28 cellular contexts compared by ENCODE assay signal in genomic region chr10:58956926-58957325, GRCh38.
A peak's percentile ranks its signal among the peaks of the same experiment; 100 is the strongest.
DNase-seq lines count a peak whose midpoint lies in the region; ATAC-seq lines count a peak whose summit lies in the region.
"Had no signal": no experiment of that assay in that cellular context is flagged by ENCODE, and none has a peak within 500 bp of the region (broad histone marks: within the 10 kb centered on the region; RNA-seq: fewer than 3 reads in every experiment).

No MANE protein-coding gene starts in this region.

- no peaks in the 10 kb centered on the region for H3K4me1 ChIP-seq in mesendoderm (ENCODE audit: control insufficient read depth, low read depth, low read length)

- no peak overlapping the region for H2BK5ac ChIP-seq in mesendoderm (ENCODE audit: low read length)

- H3K27ac Mint-ChIP-seq in activated CD4-positive, alpha-beta T cell treated with anti-CD3 and anti-CD28 coated beads for 36 hours, result no peak overlapping the region
- H3K27ac Mint-ChIP-seq: activated B cell treated with CpG ODN at 0.5 μM for 24 hours; activated T-cell treated with anti-CD3 and anti-CD28 coated beads, Interleukin-2, amount 50 U/mL, for 72 hours; progenitor cell of endocrine pancreas; stimulated activated naive B cell treated with anti-CD40 and anti-IgM and Interleukin-4, amounts not matched to agents 10 μg/mL and 1 μg/mL and 100 μg/mL, for 72 hours had no signal

- H3K4me3 Mint-ChIP-seq in activated CD4-positive, alpha-beta T cell treated with anti-CD3 and anti-CD28 coated beads for 36 hours, result no peak overlapping the region
- H3K4me3 Mint-ChIP-seq: activated B cell treated with CpG ODN at 0.5 μM for 24 hours; activated T-cell treated with anti-CD3 and anti-CD28 coated beads, Interleukin-2, amount 50 U/mL, for 72 hours; stimulated activated naive B cell treated with anti-CD40 and anti-IgM and Interleukin-4, amounts not matched to agents 10 μg/mL and 1 μg/mL and 100 μg/mL, for 72 hours had no signal

- WGBS in mesendoderm (ENCODE audit: extremely low coverage, insufficient coverage, low lambda C conversion rate), result no CpG with 5 or more reads among the region's 2 CpGs

- no peak overlapping the region for H3K9ac ChIP-seq in mesendoderm (ENCODE audit: low read length)
- H3K9ac ChIP-seq: BLaER1 treated with 17β-estradiol and CSF1 and Interleukin-3, amounts not matched to agents 10 nM and 100 nM had no signal

- intact Hi-C loops in activated CD4-positive, alpha-beta T cell treated with anti-CD3 and anti-CD28 coated beads for 36 hours (cut with DNase I, micrococcal nuclease), result loop anchor here in 1 of 2 experiments (10.0 kb wide), 1 partner anchor 1078 kb away; no protein-coding TSS in a partner anchor

- no peak overlapping the region for H3K4me2 ChIP-seq in mesendoderm (ENCODE audit: low read length)
- H3K4me2 ChIP-seq: BLaER1 treated with 17β-estradiol and CSF1 and Interleukin-3, amounts not matched to agents 10 nM and 100 nM had no signal

- H3K4me1 Mint-ChIP-seq in activated CD4-positive, alpha-beta T cell treated with anti-CD3 and anti-CD28 coated beads for 36 hours, result no peaks in the 10 kb centered on the region
- H3K4me1 Mint-ChIP-seq: activated B cell treated with CpG ODN at 0.5 μM for 24 hours; stimulated activated naive B cell treated with anti-CD40 and anti-IgM and Interleukin-4, amounts not matched to agents 10 μg/mL and 1 μg/mL and 100 μg/mL, for 72 hours had no signal

- DNase-seq in ELR (ENCODE audit: low read depth), result peak; percentile 62
- DNase-seq in HS-27A (ENCODE audit: low read depth), result peak; percentile 50
- DNase-seq in T1000 (lab: John Stamatoyannopoulos, UW), result peak; percentile 3
- no peak for DNase-seq in mesendoderm
- no peak for DNase-seq in NCI-H1105 treated with DMSO at 0.1 percent for 48 hours (lab: John Stamatoyannopoulos, UW)
- DNase-seq in activated CD4-positive, alpha-beta T cell treated with anti-CD3 and anti-CD28 coated beads for 36 hours, result no peak
- DNase-seq: ACHN; activated B cell treated with CpG ODN at 0.5 μM for 24 hours; activated naive CD4-positive, alpha-beta T cell; activated T-cell treated with anti-CD3 and anti-CD28 coated beads, Interleukin-2, amount 50 U/mL, for 72 hours; adrenal gland; brain microvascular endothelial cell; DMS79; Kasumi-1; left cardiac atrium; NCI-H1694 treated with DMSO at 0.1 percent for 48 hours; NCI-H524 treated with DMSO at 0.1 percent for 48 hours; SHP77 treated with DMSO at 0.1 percent for 48 hours; stimulated activated CD4-positive, alpha-beta T cell treated with anti-CD3 and anti-CD28 coated beads, Interleukin-15, amount 100 ng/mL, for 24 hours; stimulated activated naive B cell treated with anti-CD40 and anti-IgM and Interleukin-4, amounts not matched to agents 10 μg/mL and 1 μg/mL and 100 μg/mL, for 72 hours; SW 1271 had no signal

- H3K56ac ChIP-seq in mesendoderm (ENCODE audit: low read length), result no peak overlapping the region

- no peaks in the 10 kb centered on the region for H3K27me3 ChIP-seq in mesendoderm (ENCODE audit: insufficient read depth, low read length, poor library complexity)
- H3K27me3 ChIP-seq: adrenal gland; BLaER1 treated with 17β-estradiol and CSF1 and Interleukin-3, amounts not matched to agents 10 nM and 100 nM; brain microvascular endothelial cell; suprapubic skin had no signal

- ATAC-seq in activated CD4-positive, alpha-beta T cell treated with anti-CD3 and anti-CD28 coated beads for 36 hours, result no peak
- ATAC-seq in HG03521 (IDR thresholded peaks at IDR 0.05; ENCODE audit: unreplicated experiment) (no peak), HG02840 (IDR thresholded peaks at IDR 0.05; ENCODE audit: low FRiP score, unreplicated experiment) (no peak)
- ATAC-seq: activated T-cell treated with anti-CD3 and anti-CD28 coated beads, Interleukin-2, amount 50 U/mL, for 72 hours; GM12878; left cardiac atrium; Panc1; stimulated activated naive B cell treated with anti-CD40 and anti-IgM and Interleukin-4, amounts not matched to agents 10 μg/mL and 1 μg/mL and 100 μg/mL, for 72 hours had no signal

- no peak overlapping the region for H2BK15ac ChIP-seq in mesendoderm (replicated peaks; ENCODE audit: low read depth)

- no peak overlapping the region for H4K5ac ChIP-seq in mesendoderm (ENCODE audit: low read length)

- H3K4ac ChIP-seq in mesendoderm (ENCODE audit: low read depth, low read length), result peak overlapping the region; percentile 43

- H3K79me2 ChIP-seq in mesendoderm (ENCODE audit: control insufficient read depth, insufficient read depth, low read length), result no peaks in the 10 kb centered on the region

- H3K36me3 ChIP-seq in mesendoderm (ENCODE audit: control insufficient read depth, insufficient read depth, low read length), result no peaks in the 10 kb centered on the region
- H3K36me3 ChIP-seq: adrenal gland; BLaER1 treated with 17β-estradiol and CSF1 and Interleukin-3, amounts not matched to agents 10 nM and 100 nM; brain microvascular endothelial cell; suprapubic skin had no signal

- no peak overlapping the region for H3K23ac ChIP-seq in mesendoderm (ENCODE audit: low read length)

- no peak overlapping the region for H2BK120ac ChIP-seq in mesendoderm (ENCODE audit: low read depth, low read length)

- H3K4me3 ChIP-seq in mesendoderm (ENCODE audit: low read length), result no peak overlapping the region
- H3K4me3 ChIP-seq: adrenal gland; BLaER1 treated with 17β-estradiol and CSF1 and Interleukin-3, amounts not matched to agents 10 nM and 100 nM; GM12878; suprapubic skin had no signal

- CTCF ChIA-PET in activated CD4-positive, alpha-beta T cell treated with anti-CD3 and anti-CD28 coated beads for 36 hours (lab: Charles Lee), result interaction anchor here (1.0 kb wide), 1 partner anchor 12 kb away, joined by 3 read pairs; no protein-coding TSS in a partner anchor

- H3K27ac ChIP-seq in mesendoderm (ENCODE audit: low read depth, low read length), result no peak overlapping the region
- H3K27ac ChIP-seq: adrenal gland; BLaER1 treated with 17β-estradiol and CSF1 and Interleukin-3, amounts not matched to agents 10 nM and 100 nM; brain microvascular endothelial cell; suprapubic skin had no signal

- POLR2A ChIA-PET in activated CD4-positive, alpha-beta T cell treated with anti-CD3 and anti-CD28 coated beads for 36 hours (lab: Charles Lee), result no interaction called here

- no peaks in the 10 kb centered on the region for H3K79me1 ChIP-seq in mesendoderm (ENCODE audit: low read length)

- H3K9me3 Mint-ChIP-seq in activated CD4-positive, alpha-beta T cell treated with anti-CD3 and anti-CD28 coated beads for 36 hours (ENCODE audit: low read depth), result no peaks in the 10 kb centered on the region
- H3K9me3 Mint-ChIP-seq: activated B cell treated with CpG ODN at 0.5 μM for 24 hours; stimulated activated naive B cell treated with anti-CD40 and anti-IgM and Interleukin-4, amounts not matched to agents 10 μg/mL and 1 μg/mL and 100 μg/mL, for 72 hours had no signal

- H3K18ac ChIP-seq in mesendoderm (ENCODE audit: low read length), result no peak overlapping the region

- H4K8ac ChIP-seq in mesendoderm (ENCODE audit: low read depth, low read length), result no peak overlapping the region

- H3K36me3 Mint-ChIP-seq in activated CD4-positive, alpha-beta T cell treated with anti-CD3 and anti-CD28 coated beads for 36 hours (ENCODE audit: low read depth), result no peaks in the 10 kb centered on the region
- H3K36me3 Mint-ChIP-seq: stimulated activated naive B cell treated with anti-CD40 and anti-IgM and Interleukin-4, amounts not matched to agents 10 μg/mL and 1 μg/mL and 100 μg/mL, for 72 hours had no signal

- H2AK5ac ChIP-seq in mesendoderm (ENCODE audit: low read length), result no peak overlapping the region

- H3K27me3 Mint-ChIP-seq in activated CD4-positive, alpha-beta T cell treated with anti-CD3 and anti-CD28 coated beads for 36 hours, result peaks cover 3% of the 10 kb centered on the region
- H3K27me3 Mint-ChIP-seq: activated B cell treated with CpG ODN at 0.5 μM for 24 hours, progenitor cell of endocrine pancreas had no signal

Comparison
In these comparisons a context has a peak if more than half of its experiments do, and no peak if none do; other contexts are left out.
1. DNase-seq: peak in ELR (single experiment), HS-27A (single experiment) and T1000 (single experiment); none in mesendoderm (single experiment), NCI-H1105 treated with DMSO at 0.1 percent for 48 hours (single experiment) and activated CD4-positive, alpha-beta T cell treated with anti-CD3 and anti-CD28 coated beads for 36 hours (single experiment).